8 cellular contexts compared by ENCODE assay signal in the genomic region with DNA sequence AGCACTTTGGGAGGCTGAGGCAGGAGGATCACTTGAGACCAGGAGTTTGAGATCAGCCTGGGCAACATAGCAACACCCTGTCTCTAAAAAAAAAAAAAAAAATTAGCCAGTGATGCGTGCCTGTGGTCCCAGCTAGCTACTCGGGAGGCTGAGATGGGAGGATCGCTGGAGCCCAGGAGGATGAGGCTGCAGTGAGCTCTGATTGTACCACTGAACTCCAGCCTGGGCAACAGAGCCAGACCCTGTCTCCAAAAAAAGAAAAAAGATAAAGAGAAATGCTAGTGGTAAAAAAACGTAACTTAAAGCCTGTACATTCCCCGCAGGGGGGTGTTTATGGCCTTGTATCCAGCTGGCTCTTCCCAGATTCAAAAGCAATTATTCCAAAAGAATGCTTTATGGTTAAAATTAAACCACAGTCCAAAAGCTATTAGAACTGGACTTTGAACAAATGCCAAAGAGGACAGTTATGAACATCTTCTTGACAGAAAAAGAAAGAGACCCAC. TPM values are rescaled to one million over a fixed set of nuclear protein-coding genes. Genes with fewer than 3 reads are reported as not detected.
DNase-seq lines count a peak whose midpoint lies in the region; ATAC-seq and TF ChIP-seq lines count a peak whose summit lies in the region.

No MANE protein-coding gene starts in this region.

- H3K36me3 Mint-ChIP-seq in activated naive CD4-positive, alpha-beta T cell treated with anti-CD3 and anti-CD28 coated beads for 36 hours (ENCODE audit: low read depth): no peaks in the 10 kb centered on the region

- H3K9me3 ChIP-seq in adipocyte (ENCODE audit: control insufficient read depth, low read length) (no peaks in the 10 kb centered on the region), left lung (no peaks in the 10 kb centered on the region), tibial nerve (no peaks in the 10 kb centered on the region)

- no peak overlapping the region for H3K27ac Mint-ChIP-seq in activated naive CD4-positive, alpha-beta T cell treated with anti-CD3 and anti-CD28 coated beads for 36 hours

- peaks cover 30% of the 10 kb centered on the region for H3K4me1 ChIP-seq in adipocyte (ENCODE audit: control insufficient read depth, insufficient read depth, low read length)
- peaks cover 0 to 32% of the 10 kb centered on the region in 2 donors for H3K4me1 ChIP-seq in left lung
- H3K4me1 ChIP-seq in tibial nerve: peaks cover 0 to 23% (median 9%) of the 10 kb centered on the region in 4 donors

- no peaks in the 10 kb centered on the region for H3K9me3 Mint-ChIP-seq in activated naive CD4-positive, alpha-beta T cell treated with anti-CD3 and anti-CD28 coated beads for 36 hours

- DNase-seq in activated naive CD4-positive, alpha-beta T cell treated with anti-CD3 and anti-CD28 coated beads for 36 hours: no peak
- DNase-seq in activated naive CD4-positive, alpha-beta T cell treated with anti-CD3 and anti-CD28 coated beads, Interleukin-2, amount 50 U/mL, for 16 hours: no peak
- DNase-seq in adipocyte (ENCODE audit: low read depth) (peak; percentile 27), left lung (peak in 1 of 2 donors; percentile 14), tibial nerve (ENCODE audit: low spot score in 2 of 2) (no peak), DMS153 treated with DMSO at 0.1 percent for 48 hours (lab: John Stamatoyannopoulos, UW; ENCODE audit: unreplicated experiment) (no peak), left lobe of liver (ENCODE audit: low spot score) (no peak)
- DNase-seq in stimulated activated CD4-positive, alpha-beta T cell treated with anti-CD3 and anti-CD28 coated beads, Interleukin-4, amount 100 ng/mL, for 1 hour: no peak

- ATAC-seq in left lung (no peak), left lobe of liver (no peak)

- H3K27ac ChIP-seq in left lung (peak overlapping the region; percentile 85 to 91), tibial nerve (peak overlapping the region; percentile 47 to 89 (median 80))

- TF ChIP-seq CTCF in left lung (IDR thresholded peaks at IDR 0.05): no peak
- TF ChIP-seq CTCF in tibial nerve (IDR thresholded peaks at IDR 0.05): no peak

- TF ChIP-seq EP300 in tibial nerve (IDR thresholded peaks at IDR 0.05): no peak

- intact Hi-C loops in activated naive CD4-positive, alpha-beta T cell treated with anti-CD3 and anti-CD28 coated beads for 36 hours (cut with micrococcal nuclease): no loop called here
- intact Hi-C loops in left lung (cut with DNase I): no loop called here

- H3K36me3 ChIP-seq in adipocyte (ENCODE audit: control insufficient read depth, insufficient read depth, low read length, severe bottlenecking) (no peaks in the 10 kb centered on the region), left lung (no peaks in the 10 kb centered on the region), tibial nerve (no peaks in the 10 kb centered on the region)

- peaks cover 6% of the 10 kb centered on the region for H3K4me1 Mint-ChIP-seq in activated naive CD4-positive, alpha-beta T cell treated with anti-CD3 and anti-CD28 coated beads for 36 hours (ENCODE audit: low read depth)

- CTCF ChIA-PET in activated naive CD4-positive, alpha-beta T cell treated with anti-CD3 and anti-CD28 coated beads for 36 hours (lab: Charles Lee): interaction anchor here (0.5 to 10.3 kb wide), 26 partner anchors 10 to 235 kb away, joined by 3 to 158 read pairs (median 4); partner anchors contain the start of genes AP5B1, KAT5, RNASEH2C and SF3B2

- H3K27me3 ChIP-seq in adipocyte (replicated peaks; ENCODE audit: control insufficient read depth, insufficient read depth, low read length) (no peaks in the 10 kb centered on the region), left lung (no peaks in the 10 kb centered on the region), tibial nerve (no peaks in the 10 kb centered on the region)

- 57 to 62% methylated on average over 5 of the region's 5 CpGs for WGBS in tibial nerve, 2 donors

- H3K4me3 ChIP-seq in adipocyte (ENCODE audit: low read length) (peak overlapping the region; percentile 87), left lung (peak overlapping the region; percentile 56 to 60), tibial nerve (peak overlapping the region; percentile 53 to 80 (median 60))

- peak overlapping the region; percentile 87 for H3K9ac ChIP-seq in adipocyte (ENCODE audit: low read length)

- no peaks in the 10 kb centered on the region for H3K27me3 Mint-ChIP-seq in activated naive CD4-positive, alpha-beta T cell treated with anti-CD3 and anti-CD28 coated beads for 36 hours (ENCODE audit: low read depth)

- TF ChIP-seq POLR2A in tibial nerve (IDR thresholded peaks at IDR 0.05): no peak

- peak overlapping the region; percentile 59 for H3K4me3 Mint-ChIP-seq in activated naive CD4-positive, alpha-beta T cell treated with anti-CD3 and anti-CD28 coated beads for 36 hours

RNA-seq across cellular contexts. Expression of gene SNX32, which starts 16.4 kb away (rescaled TPM):
- 1 to 10 TPM; 1.5 to 2.0 TPM for total RNA-seq in activated naive CD4-positive, alpha-beta T cell treated with anti-CD3 and anti-CD28 coated beads for 36 hours
- total RNA-seq in left lung: 1 to 10 TPM in 1 of 2 donors, under 1 TPM in 1; 0.24 to 1.9 TPM
- 1 to 10 TPM in 2 of 4 donors, under 1 TPM in 1, not detected in 1; 0.78 to 2.5 (median 1.5) TPM for total RNA-seq in tibial nerve
- total RNA-seq in left lobe of liver: not detected

RNA-seq across cellular contexts. Expression of gene OVOL1, which starts 30.5 kb away (rescaled TPM):
- not detected for total RNA-seq in activated naive CD4-positive, alpha-beta T cell treated with anti-CD3 and anti-CD28 coated beads for 36 hours
- total RNA-seq in left lung: under 1 TPM; 0.37 to 0.41 TPM
- not detected for total RNA-seq in tibial nerve
- 0.23 TPM for total RNA-seq in left lobe of liver

RNA-seq across cellular contexts. Expression of gene AP5B1, which starts 36.6 kb away (rescaled TPM):
- 1 to 10 TPM; 6.2 to 6.3 TPM for total RNA-seq in activated naive CD4-positive, alpha-beta T cell treated with anti-CD3 and anti-CD28 coated beads for 36 hours
- total RNA-seq in left lung: 10 to 100 TPM; 22.6 to 39.0 TPM
- 10 to 100 TPM; 12.7 to 27.5 (median 18.8) TPM for total RNA-seq in tibial nerve
- total RNA-seq in left lobe of liver: 13.4 TPM

RNA-seq across cellular contexts. Expression of gene CFL1, which starts 40.6 kb away (rescaled TPM):
- total RNA-seq in activated naive CD4-positive, alpha-beta T cell treated with anti-CD3 and anti-CD28 coated beads for 36 hours: 1,000 to 10,000 TPM; 1,043 to 1,085 TPM
- total RNA-seq in left lung (1,000 to 10,000 TPM in 1 of 2 donors, 100 to 1,000 TPM in 1; 790 to 1,162 TPM), tibial nerve (100 to 1,000 TPM; 461 to 881 (median 580) TPM), left lobe of liver (240 TPM)

RNA-seq across cellular contexts. Expression of gene MUS81, which starts 42.9 kb away (rescaled TPM):
- total RNA-seq in activated naive CD4-positive, alpha-beta T cell treated with anti-CD3 and anti-CD28 coated beads for 36 hours: 10 to 100 TPM; 51.4 to 54.7 TPM
- 10 to 100 TPM; 43.4 to 50.7 TPM for total RNA-seq in left lung
- total RNA-seq in tibial nerve: 10 to 100 TPM; 54.0 to 83.1 (median 68.3) TPM
- total RNA-seq in left lobe of liver: 14.3 TPM
